18 cellular contexts compared by ENCODE assay signal in the genomic region with DNA sequence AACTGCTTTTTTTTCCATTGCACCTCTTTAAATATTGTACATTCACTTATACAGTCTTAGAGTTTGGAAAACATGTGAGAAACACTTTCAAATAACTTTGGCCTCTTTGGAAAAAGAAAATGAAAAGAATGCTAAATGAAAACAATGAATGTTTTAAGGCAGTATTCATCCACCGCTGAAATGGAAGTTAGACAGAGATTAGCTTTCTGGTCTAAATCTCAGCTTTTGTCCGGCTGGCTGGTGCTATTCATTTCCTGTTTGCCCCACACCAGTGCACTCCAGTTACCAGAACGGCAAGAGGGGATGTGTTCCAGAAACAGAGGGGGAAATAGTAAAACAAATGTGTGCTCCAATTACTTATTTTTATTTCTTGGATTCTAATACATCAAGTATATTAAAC.
DNase-seq lines count a peak whose midpoint lies in the region; TF ChIP-seq lines count a peak whose summit lies in the region.
"Had no signal": no experiment of that assay in that cellular context is flagged by ENCODE, and none has a peak within 500 bp of the region (broad histone marks: within the 10 kb centered on the region; RNA-seq: fewer than 3 reads in every experiment).

No MANE protein-coding gene starts in this region.

- DNase-seq in BJ (ENCODE audit: low read depth) (peak; percentile 37), astrocyte of the cerebellum (ENCODE audit: low read depth) (peak; percentile 49), hepatic stellate cell (ENCODE audit: low spot score) (peak; percentile 14), sigmoid colon (no peak), CD1c-positive myeloid dendritic cell (ENCODE audit: extremely low spot score) (no peak), NCI-H524 (lab: John Stamatoyannopoulos, UW) (no peak)
- DNase-seq in activated naive CD4-positive, alpha-beta T cell (lab: John Stamatoyannopoulos, UW), result no peak
- DNase-seq: DMS153; effector CD8-positive, alpha-beta T cell; foreskin melanocyte; NCI-H2029; NCI-H524 treated with DMSO at 0.1 percent for 48 hours; nephron progenitor cell; retina; stomach; T-helper 9 cell had no signal

- H3K4me3 ChIP-seq in BJ (ENCODE audit: low read depth, low read length), result no peak overlapping the region
- no peak overlapping the region for H3K4me3 ChIP-seq in astrocyte of the cerebellum (ENCODE audit: low read depth, low read length)
- H3K4me3 ChIP-seq in skeletal muscle satellite cell (ENCODE audit: low read length), result peak overlapping the region; percentile 8
- no peak overlapping the region for H3K4me3 ChIP-seq in sigmoid colon
- H3K4me3 ChIP-seq: stomach had no signal

- intact Hi-C loops in sigmoid colon (cut with DNase I), result no loop called here

- CTCF ChIA-PET in BJ (lab: Yijun Ruan, JAX), result interaction anchor here (1.0 to 1.6 kb wide), 2 partner anchors 57 to 76 kb away, joined by 3 read pairs; no protein-coding TSS in a partner anchor

- H3K9ac ChIP-seq in skeletal muscle satellite cell (ENCODE audit: low read depth, low read length), result peak overlapping the region; percentile 54

- 63 to 81% methylated on average over 3 of the region's 3 CpGs for WGBS in sigmoid colon, 2 donors

- peak overlapping the region in 1 of 4 donors; percentile 38 for H3K27ac ChIP-seq in sigmoid colon
- H3K27ac ChIP-seq: C4-2B, stomach had no signal

- TF ChIP-seq POLR2A in sigmoid colon (IDR thresholded peaks at IDR 0.05), result no peak

- no peaks in the 10 kb centered on the region for H3K27me3 ChIP-seq in BJ (ENCODE audit: control insufficient read depth, insufficient read depth, low read length)
- no peaks in the 10 kb centered on the region for H3K27me3 ChIP-seq in skeletal muscle satellite cell (ENCODE audit: control insufficient read depth, insufficient read depth, low read length)
- no peaks in the 10 kb centered on the region for H3K27me3 ChIP-seq in sigmoid colon
- H3K27me3 ChIP-seq: stomach had no signal

- in situ Hi-C loops in astrocyte of the cerebellum (cut with HindIII; ENCODE audit: low sequenced_read_pairs), result no loop called here

- TF ChIP-seq EP300 in sigmoid colon (IDR thresholded peaks at IDR 0.05), result no peak

- H3K4me2 ChIP-seq in skeletal muscle satellite cell (ENCODE audit: low read length), result peak overlapping the region; percentile 37

- POLR2A ChIA-PET in BJ (lab: Charles Lee), result interaction anchor here (0.7 kb wide), 1 partner anchor 8 kb away, joined by 3 read pairs; no protein-coding TSS in a partner anchor

- peaks cover 47% of the 10 kb centered on the region for H3K4me1 ChIP-seq in skeletal muscle satellite cell (ENCODE audit: control insufficient read depth, insufficient read depth, low read length)
- peaks cover 0 to 21% (median 10%) of the 10 kb centered on the region in 4 donors for H3K4me1 ChIP-seq in sigmoid colon
- H3K4me1 ChIP-seq: stomach had no signal

- peaks cover 3% of the 10 kb centered on the region for H3K9me3 ChIP-seq in skeletal muscle satellite cell (replicated peaks; ENCODE audit: low read length)
- H3K9me3 ChIP-seq in sigmoid colon, result no peaks in the 10 kb centered on the region

- no peak for TF ChIP-seq CTCF in BJ (IDR thresholded peaks at IDR 0.05; ENCODE audit: insufficient read depth, low read depth, low read length)
- TF ChIP-seq CTCF in astrocyte of the cerebellum (IDR thresholded peaks at IDR 0.05; ENCODE audit: low read depth, low read length, missing control alignments), result no peak
- TF ChIP-seq CTCF in sigmoid colon (IDR thresholded peaks at IDR 0.05), result no peak

- H3K36me3 ChIP-seq in BJ (ENCODE audit: control insufficient read depth, insufficient read depth, low read length), result no peaks in the 10 kb centered on the region
- H3K36me3 ChIP-seq in skeletal muscle satellite cell (ENCODE audit: insufficient read depth, low read length), result no peaks in the 10 kb centered on the region
- no peaks in the 10 kb centered on the region for H3K36me3 ChIP-seq in sigmoid colon
- H3K36me3 ChIP-seq: stomach had no signal

Comparison
In these comparisons a context has a peak if more than half of its experiments do, and no peak if none do; other contexts are left out.
1. DNase-seq: peak in BJ (single experiment), astrocyte of the cerebellum (single experiment) and hepatic stellate cell (single experiment); none in activated naive CD4-positive, alpha-beta T cell (0 of 4), sigmoid colon (single experiment), CD1c-positive myeloid dendritic cell (single experiment) and NCI-H524 (0 of 2).